16 cellular contexts compared by ENCODE assay signal in genomic region chr19:38239816-38240215, GRCh38. TPM values are rescaled to one million over a fixed set of nuclear protein-coding genes. Genes with fewer than 3 reads are reported as not detected.
DNase-seq lines count a peak whose midpoint lies in the region; ATAC-seq and TF ChIP-seq lines count a peak whose summit lies in the region.
"Had no signal": no experiment of that assay in that cellular context is flagged by ENCODE, and none has a peak within 500 bp of the region (broad histone marks: within the 10 kb centered on the region; RNA-seq: fewer than 3 reads in every experiment).

No MANE protein-coding gene starts in this region.

- peak overlapping the region; percentile 29 for H3K27ac Mint-ChIP-seq in Caco-2 (ENCODE audit: unreplicated experiment)
- H3K27ac Mint-ChIP-seq in T-helper 17 cell: no peak overlapping the region
- peak overlapping the region; percentile 47 for H3K27ac Mint-ChIP-seq in dendritic cell treated with granulocyte-macrophage colony-stimulating factor and Interleukin-4, amounts not matched to agents 40 ng/mL and 50 ng/mL, for 4 days
- peak overlapping the region in 2 of 7 donors; percentile 2 to 34 for H3K27ac Mint-ChIP-seq in CD14-positive monocyte
- H3K27ac Mint-ChIP-seq: CD8-positive, alpha-beta memory T cell; HFFc6 had no signal

- no peaks in the 10 kb centered on the region for H3K27me3 ChIP-seq in Caco-2 (replicated peaks; ENCODE audit: control insufficient read depth, insufficient read depth, low read length)
- no peaks in the 10 kb centered on the region for H3K27me3 ChIP-seq in thoracic aorta (replicated peaks; ENCODE audit: insufficient read depth)
- H3K27me3 ChIP-seq in PC-9 (ENCODE audit: insufficient read depth, low read depth): no peaks in the 10 kb centered on the region

- H3K4me2 ChIP-seq in PC-9: no peak overlapping the region

- POLR2A ChIA-PET in Caco-2 (lab: Charles Lee) (no interaction called here), PC-9 (lab: Charles Lee; ENCODE audit: unreplicated experiment) (no interaction called here)

- no peaks in the 10 kb centered on the region for H4K20me1 ChIP-seq in PC-9 (ENCODE audit: insufficient read depth)

- ATAC-seq in T-helper 17 cell: no peak
- no peak for ATAC-seq in thoracic aorta (ENCODE audit: insufficient number of reproducible peaks, low FRiP score, low read depth)
- ATAC-seq: GM12878 had no signal

- H3K36me3 Mint-ChIP-seq in Caco-2 (ENCODE audit: insufficient read depth, unreplicated experiment): peaks cover 5% of the 10 kb centered on the region
- no peaks in the 10 kb centered on the region for H3K36me3 Mint-ChIP-seq in T-helper 17 cell (ENCODE audit: low read depth)
- no peaks in the 10 kb centered on the region for H3K36me3 Mint-ChIP-seq in dendritic cell treated with granulocyte-macrophage colony-stimulating factor and Interleukin-4, amounts not matched to agents 40 ng/mL and 50 ng/mL, for 4 days (ENCODE audit: low read depth)
- no peaks in the 10 kb centered on the region for H3K36me3 Mint-ChIP-seq in CD14-positive monocyte
- H3K36me3 Mint-ChIP-seq: CD8-positive, alpha-beta memory T cell had no signal

- no peaks in the 10 kb centered on the region for H3F3A ChIP-seq in PC-9 (ENCODE audit: insufficient read depth, low read depth)

- no peak overlapping the region for H2AFZ ChIP-seq in PC-9

- H3K4me3 Mint-ChIP-seq in Caco-2 (ENCODE audit: unreplicated experiment) (no peak overlapping the region), T-helper 17 cell (peak overlapping the region; percentile 25), CD14-positive monocyte (no peak overlapping the region)
- no peak overlapping the region for H3K4me3 Mint-ChIP-seq in dendritic cell treated with granulocyte-macrophage colony-stimulating factor and Interleukin-4, amounts not matched to agents 40 ng/mL and 50 ng/mL, for 4 days
- H3K4me3 Mint-ChIP-seq: CD8-positive, alpha-beta memory T cell; HFFc6; IgD-negative memory B cell had no signal

- no peaks in the 10 kb centered on the region for H3K9me3 Mint-ChIP-seq in Caco-2 (ENCODE audit: unreplicated experiment)
- no peaks in the 10 kb centered on the region for H3K9me3 Mint-ChIP-seq in dendritic cell treated with granulocyte-macrophage colony-stimulating factor and Interleukin-4, amounts not matched to agents 40 ng/mL and 50 ng/mL, for 4 days
- H3K9me3 Mint-ChIP-seq in CD14-positive monocyte: peaks cover 0 to 1% (median 0%) of the 10 kb centered on the region in 7 donors
- H3K9me3 Mint-ChIP-seq: CD8-positive, alpha-beta memory T cell; HFFc6; IgD-negative memory B cell had no signal

- H3K27me3 Mint-ChIP-seq in Caco-2 (ENCODE audit: insufficient read depth, unreplicated experiment) (no peaks in the 10 kb centered on the region), T-helper 17 cell (peaks cover 21% of the 10 kb centered on the region), CD14-positive monocyte (ENCODE audit: low read depth in 3 of 3) (peaks cover 8 to 12% (median 10%) of the 10 kb centered on the region in 3 donors)
- peaks cover 34% of the 10 kb centered on the region for H3K27me3 Mint-ChIP-seq in dendritic cell treated with granulocyte-macrophage colony-stimulating factor and Interleukin-4, amounts not matched to agents 40 ng/mL and 50 ng/mL, for 4 days

- H3K4me1 ChIP-seq in Caco-2 (no peaks in the 10 kb centered on the region; the same call in 1 of the 2 replicates), thoracic aorta (ENCODE audit: control insufficient read depth in 1 of 2, low read depth in 2 of 2) (peaks cover 8 to 31% of the 10 kb centered on the region in 2 donors), PC-9 (replicated peaks; ENCODE audit: insufficient read depth) (no peaks in the 10 kb centered on the region)

- BruUV-seq in Caco-2 (replicated peaks; lab: Mats Ljungman, UMichigan) (no TSS peak), PC-9 (replicated peaks; lab: Mats Ljungman, UMichigan) (no TSS peak)

- no peaks in the 10 kb centered on the region for H3K79me2 ChIP-seq in PC-9 (ENCODE audit: low read depth)

- H3K36me3 ChIP-seq in Caco-2 (ENCODE audit: control insufficient read depth, insufficient read depth, low read length) (no peaks in the 10 kb centered on the region), thoracic aorta (no peaks in the 10 kb centered on the region), PC-9 (ENCODE audit: low read depth) (no peaks in the 10 kb centered on the region)
- H3K36me3 ChIP-seq: HAP-1 had no signal

- H3K9me2 ChIP-seq in PC-9 (ENCODE audit: insufficient read depth): no peaks in the 10 kb centered on the region

- no peak for TF ChIP-seq CTCF in Caco-2 (IDR thresholded peaks at IDR 0.05; ENCODE audit: insufficient read depth in 1 of 2, low read depth in 1 of 2, low read length in 1 of 2, severe bottlenecking in 1 of 2, unreplicated experiment in 1 of 2)
- no peak for TF ChIP-seq CTCF in thoracic aorta (IDR thresholded peaks at IDR 0.05)
- TF ChIP-seq CTCF in CD14-positive monocyte (IDR thresholded peaks at IDR 0.05): no peak
- no peak for TF ChIP-seq CTCF in PC-9 (conservative IDR thresholded peaks at IDR 0.05)

- H3K4me3 ChIP-seq in Caco-2 (ENCODE audit: low read depth, low read length) (no peak overlapping the region), thoracic aorta (no peak overlapping the region), PC-9 (no peak overlapping the region)
- H3K4me3 ChIP-seq: GM12878, HAP-1 had no signal

- H3K9me3 ChIP-seq in Caco-2 (no peaks in the 10 kb centered on the region), T-helper 17 cell (ENCODE audit: control insufficient read depth, low read length, poor library complexity, severe bottlenecking) (no peaks in the 10 kb centered on the region), thoracic aorta (no peaks in the 10 kb centered on the region), PC-9 (ENCODE audit: insufficient read depth, low read depth) (no peaks in the 10 kb centered on the region)
- H3K9me3 ChIP-seq: HAP-1 had no signal

- CTCF ChIA-PET in Caco-2 (lab: Charles Lee) (interaction anchor here (0.7 to 1.0 kb wide), 2 partner anchors 24 to 250 kb away, joined by 3 to 8 read pairs; partner anchors contain the start of gene SPINT2), PC-9 (lab: Charles Lee) (interaction anchor here (0.6 kb wide), 1 partner anchor 148 kb away, joined by 8 read pairs; no protein-coding TSS in a partner anchor)

- intact Hi-C loops in Caco-2 (cut with micrococcal nuclease; ENCODE audit: unreplicated experiment): loop anchor here (5.0 kb wide), 1 partner anchor 37 kb away; no protein-coding TSS in a partner anchor
- intact Hi-C loops in dendritic cell treated with granulocyte-macrophage colony-stimulating factor and Interleukin-4, amounts not matched to agents 40 ng/mL and 50 ng/mL, for 4 days (cut with micrococcal nuclease): no loop called here
- intact Hi-C loops in CD14-positive monocyte (cut with micrococcal nuclease): loop anchor here in 1 of 2 donors (5.0 kb wide), 1 partner anchor 338 kb away; no protein-coding TSS in a partner anchor
- intact Hi-C loops in PC-9 (cut with micrococcal nuclease; ENCODE audit: unreplicated experiment): loop anchor here (5.0 to 10.0 kb wide), 2 partner anchors 77 to 395 kb away; partner anchors contain the start of genes KCNK6 and YIF1B

- no peak for DNase-seq in Caco-2
- DNase-seq in T-helper 17 cell: no peak
- DNase-seq in thoracic aorta (ENCODE audit: low spot score): no peak
- DNase-seq in CD14-positive monocyte (ENCODE audit: low spot score): no peak
- no peak for DNase-seq in A172 (ENCODE audit: low spot score)
- DNase-seq in PC-9: no peak
- DNase-seq: CD8-positive, alpha-beta memory T cell; DMS 273 treated with DMSO at 0.1 percent for 48 hours; DMS79; HFFc6 had no signal

- H3K27ac ChIP-seq in thoracic aorta (peak overlapping the region; percentile 2 to 5), PC-9 (no peak overlapping the region)

- peaks cover 10% of the 10 kb centered on the region for H3K4me1 Mint-ChIP-seq in Caco-2 (ENCODE audit: low read depth, unreplicated experiment)
- H3K4me1 Mint-ChIP-seq in T-helper 17 cell: peaks cover 8% of the 10 kb centered on the region
- peaks cover 21% of the 10 kb centered on the region for H3K4me1 Mint-ChIP-seq in dendritic cell treated with granulocyte-macrophage colony-stimulating factor and Interleukin-4, amounts not matched to agents 40 ng/mL and 50 ng/mL, for 4 days (ENCODE audit: low read depth)
- peaks cover 5% of the 10 kb centered on the region for H3K4me1 Mint-ChIP-seq in CD14-positive monocyte

RNA-seq across cellular contexts. Expression of gene DPF1, which starts 15.8 kb away (rescaled TPM):
- total RNA-seq in Caco-2 (2022): 3.6 and 5.0 TPM in 2 replicates
- not detected for total RNA-seq in T-helper 17 cell
- 1 to 10 TPM in 1 of 2 donors, under 1 TPM in 1; 0.85 to 1.2 TPM for total RNA-seq in thoracic aorta
- not detected for polyA plus RNA-seq in CD14-positive monocyte
- 6.4 and 19.2 TPM in 2 replicates for total RNA-seq in A172 (2014; rRNA removed; shearing (Covaris generic))
- 0.81 and 1.1 TPM in 2 replicates for total RNA-seq in PC-9 (2021)
- polyA plus RNA-seq: CD8-positive, alpha-beta memory T cell had no signal

RNA-seq across cellular contexts. Expression of gene PPP1R14A, which starts 16.4 kb away (rescaled TPM):
- total RNA-seq in Caco-2 (2022) (11.1 and 13.8 TPM in 2 replicates), T-helper 17 cell (1 to 10 TPM in 1 of 2 donors, under 1 TPM in 1; 0.90 to 6.7 TPM), thoracic aorta (100 to 1,000 TPM; 618 to 908 TPM), PC-9 (2021) (not detected in 2 replicates)
- polyA plus RNA-seq in CD14-positive monocyte: not detected
- total RNA-seq in A172 (2014; rRNA removed; shearing (Covaris generic)): not detected in 2 replicates
- total RNA-seq: A673, GM12878, HT1080 had no signal
- polyA plus RNA-seq: CD8-positive, alpha-beta memory T cell; GM12878 had no signal

RNA-seq across cellular contexts. Expression of gene SPINT2, which starts 24.6 kb away (rescaled TPM):
- total RNA-seq in Caco-2 (2022): 728 and 748 TPM in 2 replicates
- total RNA-seq in T-helper 17 cell: 10 to 100 TPM; 32.2 to 49.1 TPM
- total RNA-seq in thoracic aorta: 100 to 1,000 TPM; 218 to 480 TPM
- polyA plus RNA-seq in CD14-positive monocyte: 100 to 1,000 TPM; 114 to 139 TPM
- 0.41 and 0.60 TPM in 2 replicates for total RNA-seq in A172 (2014; rRNA removed; shearing (Covaris generic))
- 1,019 and 1,161 TPM in 2 replicates for total RNA-seq in PC-9 (2021)
- total RNA-seq: A673 had no signal

Comparison
In these comparisons a context has a peak if more than half of its experiments do, and no peak if none do; other contexts are left out.
1. RNA of gene PPP1R14A, which starts 16.4 kb away (total RNA-seq): 618 to 908 TPM in thoracic aorta; 11.1 to 13.8 TPM in Caco-2, 0.90 to 6.7 TPM in T-helper 17 cell, not detected in PC-9 and not detected in A172; every median in the first group is over 10 times any median in the second.
2. RNA of gene SPINT2, which starts 24.6 kb away (total RNA-seq): 1,019 to 1,161 TPM in PC-9, 728 to 748 TPM in Caco-2, 218 to 480 TPM in thoracic aorta and 32.2 to 49.1 TPM in T-helper 17 cell; 0.41 to 0.60 TPM in A172; every median in the first group is over 10 times any median in the second.